ENCODE assay signal across 8 cellular contexts in genomic region chrX:153935326-153935851, GRCh38. TPM values are rescaled to one million over a fixed set of nuclear protein-coding genes. Genes with fewer than 3 reads are reported as not detected.
DNase-seq lines count a peak whose midpoint lies in the region; ATAC-seq and TF ChIP-seq lines count a peak whose summit lies in the region.

No MANE protein-coding gene starts in this region.

- H3K27ac ChIP-seq in HCT116 (ENCODE audit: low read depth, low read length), result peak overlapping the region; percentile 48

- no peak for TF ChIP-seq CTCF in HCT116 (IDR thresholded peaks at IDR 0.05 in 2 of 3, conservative IDR thresholded peaks at IDR 0.05 in 1 of 3; ENCODE audit: borderline replicate concordance in 1 of 3, insufficient read depth in 1 of 3, low read depth in 2 of 3, low read length in 2 of 3)
- TF ChIP-seq CTCF in activated CD8-positive, alpha-beta T cell treated with anti-CD3 and anti-CD28 coated beads for 36 hours (IDR thresholded peaks at IDR 0.05), result no peak

- H3K4me3 ChIP-seq in HCT116 (replicated peaks in 1 of 2; ENCODE audit: low read depth in 1 of 2, low read length in 2 of 2), result peak overlapping the region; percentile 36 to 54

- H3K9ac ChIP-seq in HCT116 (ENCODE audit: low read length), result peak overlapping the region; percentile 65

- peaks cover 3 to 12% of the 10 kb centered on the region in 2 experiments; a peak in 1 of 4 replicates for H3K4me1 ChIP-seq in HCT116 (ENCODE audit: control insufficient read depth in 1 of 2, insufficient read depth in 2 of 2, low read length in 2 of 2)

- no TSS peak for BruUV-seq in HCT116 (replicated peaks; lab: Mats Ljungman, UMichigan)

- peak; percentile 28 for ATAC-seq in HCT116
- ATAC-seq in activated CD8-positive, alpha-beta T cell treated with anti-CD3 and anti-CD28 coated beads for 36 hours, result peak; percentile 8
- ATAC-seq in GM18861 (IDR thresholded peaks at IDR 0.05; ENCODE audit: unreplicated experiment), result no peak

- H3K27ac Mint-ChIP-seq in activated CD8-positive, alpha-beta T cell treated with anti-CD3 and anti-CD28 coated beads for 36 hours, result peak overlapping the region; percentile 68

- H3K4me2 ChIP-seq in HCT116 (ENCODE audit: low read length), result peak overlapping the region; percentile 80

- DNase-seq in ELF-1 (ENCODE audit: low read depth, low spot score) (peak; percentile 85), HCT116 (ENCODE audit: low read depth, low spot score) (no peak), left kidney (ENCODE audit: low read depth, low spot score) (peak; percentile 30), DMS 273 treated with DMSO at 0.1 percent for 48 hours (lab: John Stamatoyannopoulos, UW) (no peak), AG20443 (ENCODE audit: low spot score) (no peak), LoVo (ENCODE audit: low spot score) (no peak)
- DNase-seq in activated CD8-positive, alpha-beta T cell treated with anti-CD3 and anti-CD28 coated beads for 36 hours, result no peak

- RAD21 ChIA-PET in HCT116 (lab: Charles Lee; ENCODE audit: low non-redundant PET in 1 of 2, low total read pairs in 2 of 2, uncharacterized antibody in 2 of 2, unreplicated experiment in 2 of 2), result no interaction called here

- CTCF ChIA-PET in HCT116 (lab: Charles Lee), result interaction anchor here (1.0 to 1.7 kb wide), 2 partner anchors 11 to 12 kb away, joined by 6 read pairs; no protein-coding TSS in a partner anchor
- CTCF ChIA-PET in activated CD8-positive, alpha-beta T cell treated with anti-CD3 and anti-CD28 coated beads for 36 hours (lab: Charles Lee), result interaction anchor here (0.9 to 1.8 kb wide), 3 partner anchors 12 to 33 kb away, joined by 3 to 5 read pairs (median 4); no protein-coding TSS in a partner anchor

- no peaks in the 10 kb centered on the region for H3K27me3 Mint-ChIP-seq in activated CD8-positive, alpha-beta T cell treated with anti-CD3 and anti-CD28 coated beads for 36 hours

- TF ChIP-seq POLR2A in HCT116 (IDR thresholded peaks at IDR 0.05; ENCODE audit: borderline replicate concordance, extremely low read depth, insufficient read depth, insufficient read length), result no peak

- H3K27me3 ChIP-seq in HCT116 (ENCODE audit: insufficient read depth, low read length), result no peaks in the 10 kb centered on the region

- peak overlapping the region; percentile 68 for H3K4me3 Mint-ChIP-seq in activated CD8-positive, alpha-beta T cell treated with anti-CD3 and anti-CD28 coated beads for 36 hours

- H3K79me2 ChIP-seq in HCT116 (ENCODE audit: insufficient read depth, low read length), result peaks cover 30% of the 10 kb centered on the region

- H3K36me3 Mint-ChIP-seq in activated CD8-positive, alpha-beta T cell treated with anti-CD3 and anti-CD28 coated beads for 36 hours (ENCODE audit: low read depth), result peaks cover 24% of the 10 kb centered on the region

- peaks cover 42% of the 10 kb centered on the region for H3K4me1 Mint-ChIP-seq in activated CD8-positive, alpha-beta T cell treated with anti-CD3 and anti-CD28 coated beads for 36 hours (ENCODE audit: low read depth)

- H3K9me3 Mint-ChIP-seq in activated CD8-positive, alpha-beta T cell treated with anti-CD3 and anti-CD28 coated beads for 36 hours, result no peaks in the 10 kb centered on the region

- intact Hi-C loops in HCT116 (cut with micrococcal nuclease), result no loop called here
- intact Hi-C loops in activated CD8-positive, alpha-beta T cell treated with anti-CD3 and anti-CD28 coated beads for 36 hours (cut with micrococcal nuclease), result no loop called here

- no peak overlapping the region for H2AFZ ChIP-seq in HCT116 (ENCODE audit: low read depth, low read length, poor library complexity, severe bottlenecking)

- H4K20me1 ChIP-seq in HCT116 (ENCODE audit: insufficient read depth), result no peaks in the 10 kb centered on the region

- no peak for TF ChIP-seq RAD21 in HCT116 (IDR thresholded peaks at IDR 0.05; ENCODE audit: low read depth)

- H3K9me3 ChIP-seq in HCT116 (ENCODE audit: control insufficient read depth in 1 of 2, insufficient read depth in 1 of 2, low read depth in 1 of 2, low read length in 2 of 2), result no peaks in the 10 kb centered on the region

- H3K36me3 ChIP-seq in HCT116 (ENCODE audit: control insufficient read depth in 1 of 2, insufficient read depth in 2 of 2, low read length in 2 of 2), result peaks cover 0 to 5% of the 10 kb centered on the region in 2 experiments; a peak in 2 of 4 replicates

- no peaks in the 10 kb centered on the region for H3K9me2 ChIP-seq in HCT116 (ENCODE audit: insufficient read depth)

- POLR2A ChIA-PET in HCT116 (lab: Charles Lee), result interaction anchor here (0.7 to 0.8 kb wide), 2 partner anchors 10 to 12 kb away, joined by 3 read pairs; no protein-coding TSS in a partner anchor
- POLR2A ChIA-PET in activated CD8-positive, alpha-beta T cell treated with anti-CD3 and anti-CD28 coated beads for 36 hours (lab: Charles Lee), result interaction anchor here (1.0 to 8.0 kb wide), 5 partner anchors 9 to 32 kb away, joined by 3 to 52 read pairs (median 5); no protein-coding TSS in a partner anchor

TF ChIP-seq in HCT116, 20 proteins besides CTCF, POLR2A, EP300 and RAD21 (continues in another document):
- TF ChIP-seq POLR2AphosphoS5 (IDR thresholded peaks at IDR 0.05; ENCODE audit: low read depth, low read length), result no peak
- TF ChIP-seq JUND (IDR thresholded peaks at IDR 0.05), result no peak
- no peak for TF ChIP-seq ATF3 (IDR thresholded peaks at IDR 0.05)
- no peak for TF ChIP-seq FOSL1 (IDR thresholded peaks at IDR 0.05; ENCODE audit: low read depth)
- TF ChIP-seq MAX (IDR thresholded peaks at IDR 0.05), result no peak
- no peak for TF ChIP-seq SIN3A (IDR thresholded peaks at IDR 0.05; ENCODE audit: low read depth)
- TF ChIP-seq EZH2phosphoT487 (IDR thresholded peaks at IDR 0.05; ENCODE audit: borderline replicate concordance), result no peak
- TF ChIP-seq CEBPB (IDR thresholded peaks at IDR 0.05; ENCODE audit: low read depth), result no peak
- no peak for TF ChIP-seq ELF1 (IDR thresholded peaks at IDR 0.05; ENCODE audit: borderline replicate concordance, low read depth)
- TF ChIP-seq SP1 (IDR thresholded peaks at IDR 0.05; ENCODE audit: low read depth), result no peak
- TF ChIP-seq SRF (IDR thresholded peaks at IDR 0.05; ENCODE audit: low read depth), result no peak
- no peak for TF ChIP-seq ZFX (IDR thresholded peaks at IDR 0.05)
- TF ChIP-seq EZH2 (IDR thresholded peaks at IDR 0.05), result no peak
- TF ChIP-seq EGR1 (IDR thresholded peaks at IDR 0.05; ENCODE audit: low read depth), result no peak
- no peak for TF ChIP-seq TCF7L2 (IDR thresholded peaks at IDR 0.05; ENCODE audit: borderline replicate concordance, extremely low read depth, insufficient read depth, insufficient read length)
- TF ChIP-seq CBX3 (IDR thresholded peaks at IDR 0.05; ENCODE audit: low read depth), result no peak
- TF ChIP-seq YY1 (IDR thresholded peaks at IDR 0.05; ENCODE audit: extremely low read depth, insufficient replicate concordance, low read depth, low read length), result no peak
- TF ChIP-seq ZBTB33 (IDR thresholded peaks at IDR 0.05; ENCODE audit: extremely low read depth, insufficient replicate concordance, low read length), result no peak

RNA-seq across cellular contexts. Expression of gene NAA10, which starts 0.6 kb away (rescaled TPM):
- total RNA-seq in HCT116 (2021; ENCODE audit: unreplicated experiment), result 124 TPM
- 135 and 156 TPM in 2 replicates for polyA plus RNA-seq in HCT116 (2012)
- 100 to 1,000 TPM; 123 to 136 TPM for total RNA-seq in activated CD8-positive, alpha-beta T cell treated with anti-CD3 and anti-CD28 coated beads for 36 hours

RNA-seq across cellular contexts. Expression of gene RENBP, which starts 9.1 kb away (rescaled TPM):
- 1.3 TPM for total RNA-seq in HCT116 (2021; ENCODE audit: unreplicated experiment)
- polyA plus RNA-seq in HCT116 (2012), result 0.30 and 0.52 TPM in 2 replicates
- total RNA-seq in activated CD8-positive, alpha-beta T cell treated with anti-CD3 and anti-CD28 coated beads for 36 hours, result 10 to 100 TPM; 14.3 to 15.8 TPM

RNA-seq across cellular contexts. Expression of gene ARHGAP4, which starts 9.3 kb away (rescaled TPM):
- total RNA-seq in HCT116 (2021; ENCODE audit: unreplicated experiment), result 67.4 TPM
- polyA plus RNA-seq in HCT116 (2012), result 41.2 and 44.2 TPM in 2 replicates
- 100 to 1,000 TPM; 128 to 130 TPM for total RNA-seq in activated CD8-positive, alpha-beta T cell treated with anti-CD3 and anti-CD28 coated beads for 36 hours

RNA-seq across cellular contexts. Expression of gene AVPR2, which starts 30.9 kb away (rescaled TPM):
- not detected for total RNA-seq in HCT116 (2021; ENCODE audit: unreplicated experiment)
- 0.27 and 0.34 TPM in 2 replicates for polyA plus RNA-seq in HCT116 (2012)
- not detected for total RNA-seq in activated CD8-positive, alpha-beta T cell treated with anti-CD3 and anti-CD28 coated beads for 36 hours

RNA-seq across cellular contexts. Expression of gene HCFC1, which starts 36.2 kb away (rescaled TPM):
- total RNA-seq in HCT116 (2021; ENCODE audit: unreplicated experiment), result 72.8 TPM
- polyA plus RNA-seq in HCT116 (2012), result 30.8 and 35.3 TPM in 2 replicates
- total RNA-seq in activated CD8-positive, alpha-beta T cell treated with anti-CD3 and anti-CD28 coated beads for 36 hours, result 100 to 1,000 TPM; 115 to 116 TPM

Comparison
In these comparisons a context has a peak if more than half of its experiments do, and no peak if none do; other contexts are left out.
1. DNase-seq: peak in ELF-1 (single experiment) and left kidney (single experiment); none in HCT116 (single experiment), activated CD8-positive, alpha-beta T cell treated with anti-CD3 and anti-CD28 coated beads for 36 hours (single experiment), DMS 273 treated with DMSO at 0.1 percent for 48 hours (single experiment), AG20443 (single experiment) and LoVo (single experiment).